ENCODE assay signal across 8 cellular contexts in the genomic region with DNA sequence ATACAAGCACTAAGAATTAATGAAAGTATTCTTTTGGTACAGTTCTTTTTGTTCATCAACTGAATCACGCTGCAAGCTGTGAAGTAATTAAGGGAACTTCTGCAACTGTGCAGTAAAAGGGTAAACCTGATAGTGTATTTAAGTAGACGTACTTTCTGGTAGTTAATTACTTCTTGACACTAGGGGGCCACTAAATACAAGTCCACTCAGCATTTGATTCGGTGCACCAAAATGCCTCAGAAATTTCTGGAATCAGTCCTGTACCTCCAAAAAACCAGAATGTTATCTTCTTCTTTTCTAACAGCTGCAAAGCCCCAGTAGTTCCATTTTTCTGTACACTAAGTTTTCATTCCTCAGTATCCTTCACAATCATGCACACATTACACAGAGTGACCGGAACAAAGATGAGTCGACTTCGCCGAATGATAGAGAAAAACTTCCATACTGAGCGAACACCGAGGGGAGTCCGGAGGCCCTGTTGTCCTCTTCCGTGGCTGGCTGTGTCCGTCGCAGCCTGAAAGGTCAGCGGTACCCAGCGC. TPM values are rescaled to one million over a fixed set of nuclear protein-coding genes. Genes with fewer than 3 reads are reported as not detected.
DNase-seq lines count a peak whose midpoint lies in the region; ATAC-seq and TF ChIP-seq lines count a peak whose summit lies in the region.

No MANE protein-coding gene starts in this region.

- intact Hi-C loops in CD8-positive, alpha-beta T cell (cut with DNase I, micrococcal nuclease) = loop anchor here (1.0 to 10.0 kb wide), 16 partner anchors 10 to 1488 kb away; a partner anchor contains a TSS
- intact Hi-C loops in body of pancreas (cut with DNase I) = no loop called here

- H3K4me1 ChIP-seq in CD8-positive, alpha-beta T cell (ENCODE audit: insufficient read depth, low read length) = peaks cover 25% of the 10 kb centered on the region
- H3K4me1 ChIP-seq in body of pancreas = peaks cover 25% of the 10 kb centered on the region

- H3K4me3 Mint-ChIP-seq in CD8-positive, alpha-beta T cell = peak overlapping the region; percentile 100

- H3K4me3 ChIP-seq in CD8-positive, alpha-beta T cell (ENCODE audit: low read depth, low read length) = peak overlapping the region; percentile 94
- peak overlapping the region; percentile 92 to 98 for H3K4me3 ChIP-seq in body of pancreas
- peak overlapping the region; percentile 83 for H3K4me3 ChIP-seq in iPS-18c (ENCODE audit: insufficient read depth, low read depth, low read length)

- H3K27ac ChIP-seq in CD8-positive, alpha-beta T cell (ENCODE audit: low read depth, low read length) = peak overlapping the region; percentile 70
- H3K27ac ChIP-seq in body of pancreas = peak overlapping the region in 3 of 4 donors; percentile 62 to 77 (median 74)

- DNase-seq in CD8-positive, alpha-beta T cell = no peak
- peak; percentile 30 for DNase-seq in NOMO-1 treated with dmso at 0.1 percent for 144 hours (lab: John Stamatoyannopoulos, UW; ENCODE audit: unreplicated experiment)
- DNase-seq in body of pancreas = peak in 1 of 4 donors; percentile 9
- DNase-seq in smooth muscle cell of the brain vasculature (ENCODE audit: low read depth, low spot score) = peak; percentile 1
- DNase-seq in NCI-H2107 (lab: John Stamatoyannopoulos, UW) = no peak

- peaks cover 43% of the 10 kb centered on the region for H3K4me1 Mint-ChIP-seq in CD8-positive, alpha-beta T cell (ENCODE audit: low read depth)

- CTCF ChIA-PET in CD8-positive, alpha-beta T cell (lab: Charles Lee) = interaction anchor here (0.5 to 2.7 kb wide), 15 partner anchors 9 to 728 kb away, joined by 3 to 23 read pairs (median 3); a partner anchor contains a TSS

- ATAC-seq in CD8-positive, alpha-beta T cell = peak; percentile 45
- ATAC-seq in GM18873 (IDR thresholded peaks at IDR 0.05; ENCODE audit: low FRiP score, unreplicated experiment) (peak; percentile 26), HG03139 (IDR thresholded peaks at IDR 0.05; ENCODE audit: unreplicated experiment) (peak; percentile 32), body of pancreas (peak; percentile 53)

- no peaks in the 10 kb centered on the region for H3K9me3 Mint-ChIP-seq in CD8-positive, alpha-beta T cell

- TF ChIP-seq POLR2A in body of pancreas (IDR thresholded peaks at IDR 0.05) = no peak

- peak overlapping the region; percentile 97 for H3K27ac Mint-ChIP-seq in CD8-positive, alpha-beta T cell

- H3K27me3 ChIP-seq in CD8-positive, alpha-beta T cell (ENCODE audit: insufficient read depth, low read length) = no peaks in the 10 kb centered on the region
- H3K27me3 ChIP-seq in body of pancreas = no peaks in the 10 kb centered on the region

- TF ChIP-seq CTCF in CD8-positive, alpha-beta T cell (IDR thresholded peaks at IDR 0.05) = peak; percentile 76
- TF ChIP-seq CTCF in body of pancreas (IDR thresholded peaks at IDR 0.05) = peak in 6 of 7 experiments; percentile 39 to 63 (median 50)

- POLR2A ChIA-PET in CD8-positive, alpha-beta T cell (lab: Charles Lee) = interaction anchor here (0.6 to 1.9 kb wide), 12 partner anchors 9 to 1487 kb away, joined by 3 to 9 read pairs (median 3); a partner anchor contains a TSS

- H3K27me3 Mint-ChIP-seq in CD8-positive, alpha-beta T cell (ENCODE audit: low read depth) = no peaks in the 10 kb centered on the region

- H3K36me3 ChIP-seq in CD8-positive, alpha-beta T cell (ENCODE audit: insufficient read depth, low read length) = peaks cover 15% of the 10 kb centered on the region
- peaks cover 0 to 8% of the 10 kb centered on the region in 2 donors for H3K36me3 ChIP-seq in body of pancreas (replicated peaks in 1 of 2; ENCODE audit: insufficient read depth in 1 of 2, low read depth in 2 of 2)

- WGBS in body of pancreas, 2 donors = 0 to 1% methylated on average over 10 to 15 of the region's 15 CpGs

- H3K36me3 Mint-ChIP-seq in CD8-positive, alpha-beta T cell = peaks cover 56% of the 10 kb centered on the region

- no peaks in the 10 kb centered on the region for H3K9me3 ChIP-seq in CD8-positive, alpha-beta T cell (ENCODE audit: low read length)
- H3K9me3 ChIP-seq in body of pancreas (no peaks in the 10 kb centered on the region), iPS-18c (ENCODE audit: control insufficient read depth, insufficient read depth, low read length) (no peaks in the 10 kb centered on the region)

RNA-seq across cellular contexts. Expression of a gene that starts 0.5 kb away (rescaled TPM):
- 10 to 100 TPM; 11.0 to 15.0 TPM for total RNA-seq in CD8-positive, alpha-beta T cell
- total RNA-seq in body of pancreas = 10 to 100 TPM in 1 of 2 donors, 1 to 10 TPM in 1; 6.3 to 14.5 TPM

RNA-seq across cellular contexts. Expression of a gene that starts 0.6 kb away (rescaled TPM):
- 100 to 1,000 TPM; 142 TPM for total RNA-seq in CD8-positive, alpha-beta T cell
- 10 to 100 TPM; 74.2 to 83.0 TPM for total RNA-seq in body of pancreas

Comparison
In these comparisons a context has a peak if more than half of its experiments do, and no peak if none do; other contexts are left out.
1. DNase-seq: peak in NOMO-1 treated with dmso at 0.1 percent for 144 hours (single experiment) and smooth muscle cell of the brain vasculature (single experiment); none in CD8-positive, alpha-beta T cell (0 of 7) and NCI-H2107 (single experiment).
2. Peak in every context shown above with its lines, with median percentiles within 50 percentile points of each other: ATAC-seq and H3K4me3 ChIP-seq.